In the genomic region with DNA sequence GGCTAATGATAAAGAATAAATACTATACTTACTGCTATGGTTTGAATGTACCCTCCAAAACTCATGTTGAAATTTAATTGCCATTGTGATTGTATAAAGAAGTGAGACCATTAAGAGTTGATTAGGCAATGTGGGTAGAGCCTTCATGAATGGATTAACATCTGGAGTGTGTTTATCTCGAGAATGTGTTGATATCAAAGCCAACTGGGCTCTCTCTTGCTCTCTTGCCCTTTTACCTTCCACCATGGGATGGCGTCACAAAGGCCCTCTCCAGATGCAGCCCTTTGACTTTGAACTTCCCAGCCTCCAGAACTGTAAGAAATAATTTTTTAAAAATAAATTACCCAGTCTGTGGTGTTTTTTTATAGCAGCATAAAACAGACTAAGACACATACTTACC, we compare ENCODE assay signal across 15 cellular contexts. TPM values are rescaled to one million over a fixed set of nuclear protein-coding genes. Genes with fewer than 3 reads are reported as not detected.
A peak's percentile ranks its signal among the peaks of the same experiment; 100 is the strongest.
DNase-seq lines count a peak whose midpoint lies in the region; ATAC-seq and TF ChIP-seq lines count a peak whose summit lies in the region.
"Had no signal": no experiment of that assay in that cellular context is flagged by ENCODE, and none has a peak within 500 bp of the region (broad histone marks: within the 10 kb centered on the region; RNA-seq: fewer than 3 reads in every experiment).

No MANE protein-coding gene starts in this region.

- ATAC-seq in Right ventricle myocardium inferior: peak; percentile 86
- peak; percentile 39 for ATAC-seq in sciatic nerve
- ATAC-seq: HCT116 had no signal

- no peak overlapping the region for H3K4me3 ChIP-seq in left ventricle myocardium inferior
- H3K4me3 ChIP-seq: BLaER1 treated with 17β-estradiol and CSF1 and Interleukin-3, amounts not matched to agents 10 nM and 100 nM had no signal

- H3K4me1 ChIP-seq in left ventricle myocardium inferior: no peaks in the 10 kb centered on the region

- intact Hi-C loops in Right ventricle myocardium inferior (cut with DNase I): no loop called here
- intact Hi-C loops in cardiac septum (cut with DNase I): no loop called here
- intact Hi-C loops in left ventricle myocardium inferior (cut with micrococcal nuclease): no loop called here
- intact Hi-C loops in sciatic nerve (cut with DNase I): no loop called here

- peak overlapping the region; percentile 36 for H3K27ac ChIP-seq in left ventricle myocardium inferior (replicated peaks)
- H3K27ac ChIP-seq: BLaER1 treated with 17β-estradiol and CSF1 and Interleukin-3, amounts not matched to agents 10 nM and 100 nM had no signal

- peaks cover 11% of the 10 kb centered on the region for H3K27me3 ChIP-seq in left ventricle myocardium inferior (ENCODE audit: low read depth)
- H3K27me3 ChIP-seq: BLaER1 treated with 17β-estradiol and CSF1 and Interleukin-3, amounts not matched to agents 10 nM and 100 nM had no signal

- no peak for TF ChIP-seq CTCF in left ventricle myocardium inferior (IDR thresholded peaks at IDR 0.05; ENCODE audit: borderline replicate concordance)

- DNase-seq in NCI-H146 (lab: John Stamatoyannopoulos, UW) (peak; percentile 42), NCI-H146 treated with DMSO at 0.1 percent for 48 hours (lab: John Stamatoyannopoulos, UW; ENCODE audit: unreplicated experiment) (no peak), Right ventricle myocardium inferior (ENCODE audit: missing footprints) (no peak), cardiac septum (ENCODE audit: low spot score) (no peak), left ventricle myocardium inferior (no peak), sciatic nerve (ENCODE audit: low spot score) (no peak), putamen (ENCODE audit: low spot score) (no peak), NCI-H345 treated with DMSO at 0.1 percent for 48 hours (lab: John Stamatoyannopoulos, UW; ENCODE audit: unreplicated experiment) (no peak)
- DNase-seq: 8988T; AML-193; Calu3; CD4-positive, CD25-positive, alpha-beta regulatory T cell; DMS 273 treated with DMSO at 0.1 percent for 48 hours had no signal

- H3K9me3 ChIP-seq in left ventricle myocardium inferior (replicated peaks): peaks cover 1% of the 10 kb centered on the region

- no peaks in the 10 kb centered on the region for H3K36me3 ChIP-seq in left ventricle myocardium inferior
- H3K36me3 ChIP-seq: BLaER1 treated with 17β-estradiol and CSF1 and Interleukin-3, amounts not matched to agents 10 nM and 100 nM had no signal

RNA-seq across cellular contexts. Expression of gene GHITM, which starts 50.1 kb away (rescaled TPM):
- total RNA-seq in Right ventricle myocardium inferior: 383 TPM
- total RNA-seq in cardiac septum: 395 TPM
- total RNA-seq in left ventricle myocardium inferior: 468 TPM
- total RNA-seq in sciatic nerve: 77.8 TPM
